In genomic region chr10:114471906-114472873, GRCh38 we compare ENCODE assay signal across 1 cellular context.
TF ChIP-seq lines count a peak whose summit lies in the region.

No MANE protein-coding gene starts in this region.

TF ChIP-seq in HepG2, 621 proteins besides CTCF, POLR2A, EP300 and RAD21 (continued from another document):
- no peak for TF ChIP-seq STAT6 (CRISPR knock-in tag; IDR thresholded peaks at IDR 0.05; ENCODE audit: borderline replicate concordance)
- TF ChIP-seq ELF3 (CRISPR knock-in tag; IDR thresholded peaks at IDR 0.05), result 0 out of 2 replicates have a peak, but pooled peaks have one; percentile 33
- TF ChIP-seq GATAD2A (CRISPR knock-in tag; IDR thresholded peaks at IDR 0.05), result no peak
- no peak for TF ChIP-seq BRD4 (CRISPR knock-in tag; IDR thresholded peaks at IDR 0.05)
